ENCODE assay signal across 2 cellular contexts in genomic region chr11:43631732-43632131, GRCh38.
TF ChIP-seq lines count a peak whose summit lies in the region.

No MANE protein-coding gene starts in this region.

TF ChIP-seq in GM23338, 12 proteins besides CTCF, POLR2A, EP300 and RAD21:
- TF ChIP-seq STAT1 (IDR thresholded peaks at IDR 0.05; ENCODE audit: unreplicated experiment) (no peak), ZNF462 (CRISPR knock-in tag; IDR thresholded peaks at IDR 0.05) (no peak)

TF ChIP-seq in IMR-90, 13 proteins besides CTCF, POLR2A, EP300 and RAD21:
- no peak for TF ChIP-seq NFE2L2 (IDR thresholded peaks at IDR 0.05; ENCODE audit: low read depth, low read length)
- TF ChIP-seq MAZ (IDR thresholded peaks at IDR 0.05; ENCODE audit: borderline replicate concordance, low read depth, low read length): no peak
- TF ChIP-seq FOS (IDR thresholded peaks at IDR 0.05; ENCODE audit: low read depth, low read length): no peak
- no peak for TF ChIP-seq MAFK (IDR thresholded peaks at IDR 0.05; ENCODE audit: low read depth, low read length)
- no peak for TF ChIP-seq ELK1 (IDR thresholded peaks at IDR 0.05; ENCODE audit: borderline replicate concordance, low read depth, low read length)
- no peak for TF ChIP-seq SMC3 (IDR thresholded peaks at IDR 0.05; ENCODE audit: low read depth, low read length)
- no peak for TF ChIP-seq RFX5 (IDR thresholded peaks at IDR 0.05; ENCODE audit: low read depth, low read length)
- TF ChIP-seq MXI1 (IDR thresholded peaks at IDR 0.05; ENCODE audit: borderline replicate concordance, low read depth, low read length): no peak
- no peak for TF ChIP-seq RCOR1 (IDR thresholded peaks at IDR 0.05; ENCODE audit: insufficient replicate concordance, low read length)
- TF ChIP-seq CEBPB (IDR thresholded peaks at IDR 0.05; ENCODE audit: low read depth, low read length): no peak
- TF ChIP-seq USF2 (IDR thresholded peaks at IDR 0.05; ENCODE audit: low read depth, low read length): no peak
- TF ChIP-seq BHLHE40 (IDR thresholded peaks at IDR 0.05; ENCODE audit: low read depth, low read length): no peak
- TF ChIP-seq CHD1 (IDR thresholded peaks at IDR 0.05; ENCODE audit: low read depth, low read length): no peak
